In the genomic region with DNA sequence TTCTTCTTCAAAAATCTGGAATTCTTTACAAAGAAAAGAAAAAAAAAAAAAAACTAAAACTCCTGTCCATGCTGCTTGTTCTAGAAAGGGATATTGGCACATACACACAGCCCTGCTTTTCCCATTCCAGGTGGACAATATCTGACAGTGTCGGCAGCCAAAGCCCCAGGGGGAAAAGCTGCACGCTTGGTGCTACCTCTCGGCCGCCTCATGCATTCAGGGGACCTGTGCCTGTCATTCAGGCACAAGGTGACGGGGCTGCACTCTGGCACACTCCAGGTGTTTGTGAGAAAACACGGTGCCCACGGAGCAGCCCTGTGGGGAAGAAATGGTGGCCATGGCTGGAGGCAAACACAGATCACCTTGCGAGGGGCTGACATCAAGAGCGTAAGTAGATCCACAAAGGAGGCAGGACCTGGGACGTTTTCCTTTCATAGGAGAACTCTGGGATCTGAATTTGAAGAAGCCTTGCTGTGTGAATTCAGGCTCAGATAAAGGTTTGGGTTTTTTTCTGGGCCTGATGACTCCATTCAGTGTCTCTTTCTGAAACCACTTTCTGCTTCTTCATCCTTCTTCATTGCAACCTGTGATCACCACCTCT, we compare ENCODE assay signal across 24 cellular contexts.
DNase-seq lines count a peak whose midpoint lies in the region; ATAC-seq and TF ChIP-seq lines count a peak whose summit lies in the region.
"Had no signal": no experiment of that assay in that cellular context is flagged by ENCODE, and none has a peak within 500 bp of the region (broad histone marks: within the 10 kb centered on the region; RNA-seq: fewer than 3 reads in every experiment).

No MANE protein-coding gene starts in this region.

- intact Hi-C loops in gastrocnemius medialis (cut with DNase I; ENCODE audit: low total_unique reads), result no loop called here

- no peak overlapping the region for H3K27ac ChIP-seq in suprapubic skin
- H3K27ac ChIP-seq in gastrocnemius medialis, result no peak overlapping the region
- H3K27ac ChIP-seq: HL-60, spleen, upper lobe of right lung had no signal

- H3K36me3 ChIP-seq in suprapubic skin, result no peaks in the 10 kb centered on the region
- H3K36me3 ChIP-seq in gastrocnemius medialis, result no peaks in the 10 kb centered on the region
- H3K36me3 ChIP-seq: spleen had no signal

- peak overlapping the region; percentile 54; the same call in 1 of the 2 replicates for H3K27ac Mint-ChIP-seq in WTC11
- H3K27ac Mint-ChIP-seq in mesothelial cell of epicardium, result peak overlapping the region; percentile 90
- H3K27ac Mint-ChIP-seq: activated CD4-positive, alpha-beta T cell treated with anti-CD3 and anti-CD28 coated beads for 36 hours; activated naive CD8-positive, alpha-beta T cell treated with anti-CD3 and anti-CD28 coated beads, Interleukin-2, amount 50 U/mL, for 24 hours; CD4-positive, CD25-positive, alpha-beta regulatory T cell; naive B cell had no signal

- no peak for DNase-seq in WTC11 (ENCODE audit: low spot score)
- DNase-seq in epithelial cell of proximal tubule (ENCODE audit: low read depth), result no peak
- no peak for DNase-seq in mesothelial cell of epicardium (ENCODE audit: low spot score in 2 of 2, unreplicated experiment in 2 of 2)
- DNase-seq in suprapubic skin (ENCODE audit: low spot score in 2 of 2), result no peak
- DNase-seq in gastrocnemius medialis, result no peak
- DNase-seq in HK-2 (ENCODE audit: unreplicated experiment), result no peak
- DNase-seq: activated CD4-positive, alpha-beta T cell treated with anti-CD3 and anti-CD28 coated beads for 36 hours; activated gamma-delta T cell treated with Interleukin-2 at 50 U/mL for 16 hours; activated naive CD8-positive, alpha-beta T cell treated with anti-CD3 and anti-CD28 coated beads, Interleukin-2, amount 50 U/mL, for 24 hours; activated T-cell treated with anti-CD3 and anti-CD28 coated beads, Interleukin-2, amount 50 U/mL, for 1 hour; CD4-positive, CD25-positive, alpha-beta regulatory T cell; EL; glutamatergic neuron; naive B cell; NCI-H1436 treated with DMSO at 0.1 percent for 48 hours; NCI-H2107; OCI-M1; retina; spleen; stimulated activated CD4-positive, alpha-beta T cell treated with anti-CD3 and anti-CD28 coated beads, Interleukin-2, amount 100 ng/mL, for 48 hours; T-helper 2 cell; upper lobe of right lung had no signal

- H3K9me3 Mint-ChIP-seq in WTC11 (no peaks in the 10 kb centered on the region), mesothelial cell of epicardium (no peaks in the 10 kb centered on the region)
- H3K9me3 Mint-ChIP-seq: activated naive CD8-positive, alpha-beta T cell treated with anti-CD3 and anti-CD28 coated beads, Interleukin-2, amount 50 U/mL, for 24 hours had no signal

- H3K36me3 Mint-ChIP-seq in WTC11 (no peaks in the 10 kb centered on the region), mesothelial cell of epicardium (peaks cover 4% of the 10 kb centered on the region)
- H3K36me3 Mint-ChIP-seq: CD4-positive, CD25-positive, alpha-beta regulatory T cell; naive B cell had no signal

- H3K4me3 ChIP-seq in epithelial cell of proximal tubule (ENCODE audit: low read depth, low read length), result peak overlapping the region; percentile 38
- peak overlapping the region; percentile 14 for H3K4me3 ChIP-seq in suprapubic skin
- H3K4me3 ChIP-seq in gastrocnemius medialis, result no peak overlapping the region
- H3K4me3 ChIP-seq: spleen, upper lobe of right lung had no signal

- WGBS in suprapubic skin, result 56% methylated on average over 10 of the region's 10 CpGs

- POLR2A ChIA-PET in WTC11 (lab: Charles Lee), result no interaction called here

- in situ Hi-C loops in gastrocnemius medialis (cut with MboI; ENCODE audit: low sequenced_read_pairs in 4 of 4), result no loop called here

- CTCF ChIA-PET in WTC11 (lab: Charles Lee), result no interaction called here

- H3K9me3 ChIP-seq in suprapubic skin (no peaks in the 10 kb centered on the region), gastrocnemius medialis (no peaks in the 10 kb centered on the region)
- H3K9me3 ChIP-seq: spleen, upper lobe of right lung had no signal

- H3K27me3 Mint-ChIP-seq in WTC11 (ENCODE audit: low read depth), result no peaks in the 10 kb centered on the region
- no peaks in the 10 kb centered on the region for H3K27me3 Mint-ChIP-seq in mesothelial cell of epicardium (ENCODE audit: low read depth)
- H3K27me3 Mint-ChIP-seq: activated naive CD8-positive, alpha-beta T cell treated with anti-CD3 and anti-CD28 coated beads, Interleukin-2, amount 50 U/mL, for 24 hours; CD4-positive, CD25-positive, alpha-beta regulatory T cell had no signal

- TF ChIP-seq CTCF in WTC11 (IDR thresholded peaks at IDR 0.05) (no peak), epithelial cell of proximal tubule (conservative IDR thresholded peaks at IDR 0.05; ENCODE audit: low read depth, low read length) (no peak), mesothelial cell of epicardium (IDR thresholded peaks at IDR 0.05; ENCODE audit: unreplicated experiment) (no peak), suprapubic skin (IDR thresholded peaks at IDR 0.05) (no peak), gastrocnemius medialis (IDR thresholded peaks at IDR 0.05 in 4 of 5, conservative IDR thresholded peaks at IDR 0.05 in 1 of 5) (no peak)

- no peak for TF ChIP-seq EP300 in suprapubic skin (IDR thresholded peaks at IDR 0.05)

- no peaks in the 10 kb centered on the region for H3K27me3 ChIP-seq in suprapubic skin
- H3K27me3 ChIP-seq in gastrocnemius medialis, result no peaks in the 10 kb centered on the region
- H3K27me3 ChIP-seq: spleen, upper lobe of right lung had no signal

- TF ChIP-seq POLR2A in suprapubic skin (IDR thresholded peaks at IDR 0.05), result no peak
- no peak for TF ChIP-seq POLR2A in gastrocnemius medialis (IDR thresholded peaks at IDR 0.05)

- peaks cover 55% of the 10 kb centered on the region for H3K4me1 Mint-ChIP-seq in WTC11
- H3K4me1 Mint-ChIP-seq in mesothelial cell of epicardium, result peaks cover 35% of the 10 kb centered on the region
- H3K4me1 Mint-ChIP-seq: activated CD4-positive, alpha-beta T cell treated with anti-CD3 and anti-CD28 coated beads for 36 hours; activated naive CD8-positive, alpha-beta T cell treated with anti-CD3 and anti-CD28 coated beads, Interleukin-2, amount 50 U/mL, for 24 hours; CD4-positive, CD25-positive, alpha-beta regulatory T cell; naive B cell had no signal

- H3K4me3 Mint-ChIP-seq in WTC11, result peak overlapping the region; percentile 31; the same call in 1 of the 2 replicates
- no peak overlapping the region for H3K4me3 Mint-ChIP-seq in mesothelial cell of epicardium
- H3K4me3 Mint-ChIP-seq: activated CD4-positive, alpha-beta T cell treated with anti-CD3 and anti-CD28 coated beads for 36 hours; activated naive CD8-positive, alpha-beta T cell treated with anti-CD3 and anti-CD28 coated beads, Interleukin-2, amount 50 U/mL, for 24 hours; CD4-positive, CD25-positive, alpha-beta regulatory T cell had no signal

- ATAC-seq in WTC11, result peak; percentile 68
- ATAC-seq in gastrocnemius medialis, result no peak
- ATAC-seq in GM19463 (IDR thresholded peaks at IDR 0.05; ENCODE audit: unreplicated experiment), result no peak
- ATAC-seq: activated CD4-positive, alpha-beta T cell treated with anti-CD3 and anti-CD28 coated beads for 36 hours; activated naive CD8-positive, alpha-beta T cell treated with anti-CD3 and anti-CD28 coated beads, Interleukin-2, amount 50 U/mL, for 24 hours; upper lobe of right lung had no signal

- H3K4me1 ChIP-seq in suprapubic skin (no peaks in the 10 kb centered on the region), gastrocnemius medialis (peaks cover 31 to 38% of the 10 kb centered on the region in 2 donors)

TF ChIP-seq in WTC11, 78 proteins besides CTCF, POLR2A, EP300 and RAD21:
- TF ChIP-seq MYBL2 (CRISPR knock-in tag; IDR thresholded peaks at IDR 0.05) (no peak), PRRX2 (CRISPR knock-in tag; IDR thresholded peaks at IDR 0.05) (no peak), ZNF121 (CRISPR knock-in tag; IDR thresholded peaks at IDR 0.05) (no peak), ELF4 (CRISPR knock-in tag; IDR thresholded peaks at IDR 0.05; ENCODE audit: low read depth) (no peak)
- TF ChIP-seq, protein P1, sequence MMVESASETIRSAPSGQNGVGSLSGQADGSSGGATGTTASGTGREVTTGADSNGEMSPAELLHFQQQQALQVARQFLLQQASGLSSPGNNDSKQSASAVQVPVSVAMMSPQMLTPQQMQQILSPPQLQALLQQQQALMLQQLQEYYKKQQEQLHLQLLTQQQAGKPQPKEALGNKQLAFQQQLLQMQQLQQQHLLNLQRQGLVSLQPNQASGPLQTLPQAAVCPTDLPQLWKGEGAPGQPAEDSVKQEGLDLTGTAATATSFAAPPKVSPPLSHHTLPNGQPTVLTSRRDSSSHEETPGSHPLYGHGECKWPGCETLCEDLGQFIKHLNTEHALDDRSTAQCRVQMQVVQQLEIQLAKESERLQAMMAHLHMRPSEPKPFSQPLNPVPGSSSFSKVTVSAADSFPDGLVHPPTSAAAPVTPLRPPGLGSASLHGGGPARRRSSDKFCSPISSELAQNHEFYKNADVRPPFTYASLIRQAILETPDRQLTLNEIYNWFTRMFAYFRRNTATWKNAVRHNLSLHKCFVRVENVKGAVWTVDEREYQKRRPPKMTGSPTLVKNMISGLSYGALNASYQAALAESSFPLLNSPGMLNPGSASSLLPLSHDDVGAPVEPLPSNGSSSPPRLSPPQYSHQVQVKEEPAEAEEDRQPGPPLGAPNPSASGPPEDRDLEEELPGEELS (CRISPR knock-in tag; IDR thresholded peaks at IDR 0.05), result no peak
- TF ChIP-seq, protein P2, sequence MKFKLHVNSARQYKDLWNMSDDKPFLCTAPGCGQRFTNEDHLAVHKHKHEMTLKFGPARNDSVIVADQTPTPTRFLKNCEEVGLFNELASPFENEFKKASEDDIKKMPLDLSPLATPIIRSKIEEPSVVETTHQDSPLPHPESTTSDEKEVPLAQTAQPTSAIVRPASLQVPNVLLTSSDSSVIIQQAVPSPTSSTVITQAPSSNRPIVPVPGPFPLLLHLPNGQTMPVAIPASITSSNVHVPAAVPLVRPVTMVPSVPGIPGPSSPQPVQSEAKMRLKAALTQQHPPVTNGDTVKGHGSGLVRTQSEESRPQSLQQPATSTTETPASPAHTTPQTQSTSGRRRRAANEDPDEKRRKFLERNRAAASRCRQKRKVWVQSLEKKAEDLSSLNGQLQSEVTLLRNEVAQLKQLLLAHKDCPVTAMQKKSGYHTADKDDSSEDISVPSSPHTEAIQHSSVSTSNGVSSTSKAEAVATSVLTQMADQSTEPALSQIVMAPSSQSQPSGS (CRISPR knock-in tag; IDR thresholded peaks at IDR 0.05; ENCODE audit: borderline replicate concordance, low read depth), result no peak
TF ChIP-seq in WTC11: peak in this region for 0.

Comparison
In these comparisons a context has a peak if more than half of its experiments do, and no peak if none do; other contexts are left out.
1. H3K4me3 ChIP-seq: peak in epithelial cell of proximal tubule (single experiment) and suprapubic skin (single experiment); none in gastrocnemius medialis (0 of 4).